20 cellular contexts compared by ENCODE assay signal in the genomic region with DNA sequence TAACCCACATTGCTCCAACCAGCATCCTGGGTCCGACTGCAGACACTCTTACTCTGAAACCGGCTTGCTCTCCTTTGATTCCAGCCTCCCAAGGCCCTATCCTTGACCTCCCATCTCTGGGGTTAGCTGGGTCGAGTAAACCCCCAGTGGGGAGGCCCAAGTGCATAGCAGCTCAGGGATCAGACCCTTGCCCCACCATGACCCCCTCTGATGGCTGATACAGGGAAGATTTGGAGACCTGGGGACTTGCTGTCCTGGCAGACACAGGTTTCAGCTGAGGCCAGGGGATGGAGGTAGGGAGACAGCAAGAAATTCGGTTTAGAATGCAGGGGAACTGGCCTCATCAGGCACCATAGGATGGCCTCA. TPM values are rescaled to one million over a fixed set of nuclear protein-coding genes. Genes with fewer than 3 reads are reported as not detected.
DNase-seq lines count a peak whose midpoint lies in the region; ATAC-seq and TF ChIP-seq lines count a peak whose summit lies in the region.
"Had no signal": no experiment of that assay in that cellular context is flagged by ENCODE, and none has a peak within 500 bp of the region (broad histone marks: within the 10 kb centered on the region; RNA-seq: fewer than 3 reads in every experiment).

No MANE protein-coding gene starts in this region.

- H3F3A ChIP-seq in neural progenitor cell (ENCODE audit: low read depth): no peaks in the 10 kb centered on the region

- TF ChIP-seq RAD21 in liver (IDR thresholded peaks at IDR 0.05): no peak

- no peak overlapping the region for H2AFZ ChIP-seq in neural progenitor cell (replicated peaks)

- no peak overlapping the region for H3K4me2 ChIP-seq in neural progenitor cell
- H3K4me2 ChIP-seq: BLaER1 had no signal

- 44% methylated on average over 4 of the region's 4 CpGs for WGBS in liver

- H3K27ac ChIP-seq in liver (ENCODE audit: low read depth in 1 of 2, low read length in 2 of 2) (peak overlapping the region; percentile 77 to 83), neural progenitor cell (no peak overlapping the region)
- H3K27ac ChIP-seq: BLaER1 had no signal

- peak overlapping the region; percentile 66 to 96 for H3K27ac Mint-ChIP-seq in stimulated activated naive CD8-positive, alpha-beta T cell treated with anti-CD3 and anti-CD28 coated beads, Interleukin-15, amount 100 ng/mL, for 72 hours
- no peak overlapping the region for H3K27ac Mint-ChIP-seq in neural progenitor cell
- H3K27ac Mint-ChIP-seq in activated naive CD8-positive, alpha-beta T cell treated with anti-CD3 and anti-CD28 coated beads for 36 hours: no peak overlapping the region
- H3K27ac Mint-ChIP-seq: CD4-positive, alpha-beta memory T cell had no signal

- ATAC-seq in stimulated activated naive CD8-positive, alpha-beta T cell treated with anti-CD3 and anti-CD28 coated beads, Interleukin-15, amount 100 ng/mL, for 72 hours: no peak
- ATAC-seq in stimulated activated naive CD8-positive, alpha-beta T cell treated with anti-CD3 and anti-CD28 coated beads, Interleukin-15, Interleukin-2, amounts not matched to agents 100 U/mL and 50 U/mL, for 24 hours: no peak
- no peak for ATAC-seq in sciatic nerve

- H3K79me2 ChIP-seq in neural progenitor cell (ENCODE audit: low read depth): no peaks in the 10 kb centered on the region

- TF ChIP-seq CTCF in liver (IDR thresholded peaks at IDR 0.05; ENCODE audit: low read depth, low read length, missing input control) (no peak), neural progenitor cell (IDR thresholded peaks at IDR 0.05) (no peak)

- H3K36me3 ChIP-seq in liver (ENCODE audit: control insufficient read depth in 4 of 4, insufficient read depth in 3 of 4, low read depth in 1 of 4, low read length in 3 of 4) (no peaks in the 10 kb centered on the region), neural progenitor cell (no peaks in the 10 kb centered on the region)
- H3K36me3 ChIP-seq: BE2C, BLaER1 had no signal

- no peaks in the 10 kb centered on the region for H3K36me3 Mint-ChIP-seq in neural progenitor cell
- no peaks in the 10 kb centered on the region for H3K36me3 Mint-ChIP-seq in activated naive CD8-positive, alpha-beta T cell treated with anti-CD3 and anti-CD28 coated beads for 36 hours
- H3K36me3 Mint-ChIP-seq: CD14-positive monocyte; CD4-positive, alpha-beta memory T cell; CD4-positive, CD25-positive, alpha-beta regulatory T cell had no signal

- DNase-seq in stimulated activated naive CD8-positive, alpha-beta T cell treated with anti-CD3 and anti-CD28 coated beads, Interleukin-15, amount 100 ng/mL, for 72 hours: no peak
- no peak for DNase-seq in stimulated activated naive CD8-positive, alpha-beta T cell treated with anti-CD3 and anti-CD28 coated beads, Interleukin-15, Interleukin-2, amounts not matched to agents 100 U/mL and 50 U/mL, for 24 hours
- DNase-seq in neural progenitor cell (ENCODE audit: low spot score) (no peak), sciatic nerve (ENCODE audit: low spot score) (peak; percentile 12), MV-4-11 (lab: John Stamatoyannopoulos, UW) (no peak), NCI-H1417 (lab: John Stamatoyannopoulos, UW) (no peak)
- no peak for DNase-seq in activated naive CD8-positive, alpha-beta T cell treated with anti-CD3 and anti-CD28 coated beads for 36 hours
- DNase-seq: 8988T; ACHN; BE2C; C1 segment of cervical spinal cord; Caco-2; Calu3; CD4-positive, alpha-beta memory T cell; CD4-positive, CD25-positive, alpha-beta regulatory T cell; DMS79 treated with DMSO at 0.1 percent for 48 hours; GF-D8 had no signal

- peaks cover 8 to 20% (median 17%) of the 10 kb centered on the region in 4 donors for H3K4me1 ChIP-seq in liver (ENCODE audit: control insufficient read depth in 4 of 4, insufficient read depth in 4 of 4, low read length in 3 of 4)
- no peaks in the 10 kb centered on the region for H3K4me1 ChIP-seq in neural progenitor cell
- H3K4me1 ChIP-seq: BE2C, BLaER1 had no signal

- intact Hi-C loops in sciatic nerve (cut with DNase I): no loop called here

- no peaks in the 10 kb centered on the region for H3K27me3 Mint-ChIP-seq in stimulated activated naive CD8-positive, alpha-beta T cell treated with anti-CD3 and anti-CD28 coated beads, Interleukin-15, amount 100 ng/mL, for 72 hours
- H3K27me3 Mint-ChIP-seq in neural progenitor cell (ENCODE audit: insufficient read depth, low read depth): peaks cover 2% of the 10 kb centered on the region
- H3K27me3 Mint-ChIP-seq in activated naive CD8-positive, alpha-beta T cell treated with anti-CD3 and anti-CD28 coated beads for 36 hours: no peaks in the 10 kb centered on the region
- H3K27me3 Mint-ChIP-seq: CD4-positive, alpha-beta memory T cell; CD4-positive, CD25-positive, alpha-beta regulatory T cell had no signal

- no peak overlapping the region for H3K4me3 ChIP-seq in liver (ENCODE audit: low read depth in 1 of 3, low read length in 3 of 3)
- no peak overlapping the region for H3K4me3 ChIP-seq in neural progenitor cell
- H3K4me3 ChIP-seq: BLaER1 had no signal

- H4K20me1 ChIP-seq in neural progenitor cell (ENCODE audit: low read depth): no peaks in the 10 kb centered on the region
- H4K20me1 ChIP-seq: BLaER1 had no signal

- H3K4me1 Mint-ChIP-seq in stimulated activated naive CD8-positive, alpha-beta T cell treated with anti-CD3 and anti-CD28 coated beads, Interleukin-15, amount 100 ng/mL, for 72 hours: no peaks in the 10 kb centered on the region
- H3K4me1 Mint-ChIP-seq in neural progenitor cell: no peaks in the 10 kb centered on the region
- no peaks in the 10 kb centered on the region for H3K4me1 Mint-ChIP-seq in activated naive CD8-positive, alpha-beta T cell treated with anti-CD3 and anti-CD28 coated beads for 36 hours
- H3K4me1 Mint-ChIP-seq: CD4-positive, CD25-positive, alpha-beta regulatory T cell had no signal

- H3K9ac ChIP-seq in liver (ENCODE audit: low read depth in 1 of 2, low read length in 2 of 2): no peak overlapping the region
- no peak overlapping the region for H3K9ac ChIP-seq in neural progenitor cell
- H3K9ac ChIP-seq: BLaER1 had no signal

- H3K9me3 ChIP-seq in liver (ENCODE audit: control insufficient read depth in 4 of 4, low read length in 3 of 4) (no peaks in the 10 kb centered on the region), neural progenitor cell (ENCODE audit: low read depth) (no peaks in the 10 kb centered on the region)
- H3K9me3 ChIP-seq: BE2C, BLaER1, Caco-2 had no signal

- H3K27me3 ChIP-seq in liver (ENCODE audit: control insufficient read depth in 4 of 4, insufficient read depth in 4 of 4, low read length in 3 of 4) (no peaks in the 10 kb centered on the region), neural progenitor cell (no peaks in the 10 kb centered on the region)
- H3K27me3 ChIP-seq: BE2C had no signal

- no peaks in the 10 kb centered on the region for H3K9me3 Mint-ChIP-seq in stimulated activated naive CD8-positive, alpha-beta T cell treated with anti-CD3 and anti-CD28 coated beads, Interleukin-15, amount 100 ng/mL, for 72 hours
- peaks cover 11% of the 10 kb centered on the region for H3K9me3 Mint-ChIP-seq in neural progenitor cell
- H3K9me3 Mint-ChIP-seq in activated naive CD8-positive, alpha-beta T cell treated with anti-CD3 and anti-CD28 coated beads for 36 hours: no peaks in the 10 kb centered on the region
- H3K9me3 Mint-ChIP-seq: CD4-positive, alpha-beta memory T cell; CD4-positive, CD25-positive, alpha-beta regulatory T cell had no signal

- H3K4me3 Mint-ChIP-seq in stimulated activated naive CD8-positive, alpha-beta T cell treated with anti-CD3 and anti-CD28 coated beads, Interleukin-15, amount 100 ng/mL, for 72 hours: no peak overlapping the region
- H3K4me3 Mint-ChIP-seq in neural progenitor cell: peak overlapping the region; percentile 30
- no peak overlapping the region for H3K4me3 Mint-ChIP-seq in activated naive CD8-positive, alpha-beta T cell treated with anti-CD3 and anti-CD28 coated beads for 36 hours
- H3K4me3 Mint-ChIP-seq: CD14-positive monocyte; CD4-positive, alpha-beta memory T cell; CD4-positive, CD25-positive, alpha-beta regulatory T cell had no signal

TF ChIP-seq in liver, 16 proteins besides CTCF, POLR2A, EP300 and RAD21 (continues in another document):
- TF ChIP-seq, protein P1, sequence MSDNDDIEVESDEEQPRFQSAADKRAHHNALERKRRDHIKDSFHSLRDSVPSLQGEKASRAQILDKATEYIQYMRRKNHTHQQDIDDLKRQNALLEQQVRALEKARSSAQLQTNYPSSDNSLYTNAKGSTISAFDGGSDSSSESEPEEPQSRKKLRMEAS (IDR thresholded peaks at IDR 0.05): no peak
- TF ChIP-seq SP1 (IDR thresholded peaks at IDR 0.05) (no peak), HNF4A (conservative IDR thresholded peaks at IDR 0.05) (no peak), RXRA (IDR thresholded peaks at IDR 0.05) (no peak)
- TF ChIP-seq, protein P2, sequence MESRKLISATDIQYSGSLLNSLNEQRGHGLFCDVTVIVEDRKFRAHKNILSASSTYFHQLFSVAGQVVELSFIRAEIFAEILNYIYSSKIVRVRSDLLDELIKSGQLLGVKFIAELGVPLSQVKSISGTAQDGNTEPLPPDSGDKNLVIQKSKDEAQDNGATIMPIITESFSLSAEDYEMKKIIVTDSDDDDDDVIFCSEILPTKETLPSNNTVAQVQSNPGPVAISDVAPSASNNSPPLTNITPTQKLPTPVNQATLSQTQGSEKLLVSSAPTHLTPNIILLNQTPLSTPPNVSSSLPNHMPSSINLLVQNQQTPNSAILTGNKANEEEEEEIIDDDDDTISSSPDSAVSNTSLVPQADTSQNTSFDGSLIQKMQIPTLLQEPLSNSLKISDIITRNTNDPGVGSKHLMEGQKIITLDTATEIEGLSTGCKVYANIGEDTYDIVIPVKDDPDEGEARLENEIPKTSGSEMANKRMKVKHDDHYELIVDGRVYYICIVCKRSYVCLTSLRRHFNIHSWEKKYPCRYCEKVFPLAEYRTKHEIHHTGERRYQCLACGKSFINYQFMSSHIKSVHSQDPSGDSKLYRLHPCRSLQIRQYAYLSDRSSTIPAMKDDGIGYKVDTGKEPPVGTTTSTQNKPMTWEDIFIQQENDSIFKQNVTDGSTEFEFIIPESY (IDR thresholded peaks at IDR 0.05): no peak

RNA-seq across cellular contexts. Expression of a gene that starts 23.6 kb away (rescaled TPM):
- total RNA-seq in liver (1 to 10 TPM; 2.4 to 3.3 TPM), neural progenitor cell (ENCODE audit: low replicate concordance) (6.8 and 8.6 TPM in 2 replicates), sciatic nerve (13.6 TPM)
- 1 to 10 TPM in 1 of 2 donors, under 1 TPM in 1; 0.59 to 1.6 TPM for polyA plus RNA-seq in liver
- total RNA-seq in activated naive CD8-positive, alpha-beta T cell treated with anti-CD3 and anti-CD28 coated beads for 36 hours: 1 to 10 TPM in 1 of 2 experiments, under 1 TPM in 1; 0.82 to 1.3 TPM

RNA-seq across cellular contexts. Expression of a gene that starts 47.3 kb away (rescaled TPM):
- total RNA-seq in liver (1 to 10 TPM; 1.0 to 7.2 TPM), neural progenitor cell (ENCODE audit: low replicate concordance) (27.8 and 36.8 TPM in 2 replicates), sciatic nerve (1.4 TPM)
- polyA plus RNA-seq in liver: 1 to 10 TPM in 1 of 2 donors, under 1 TPM in 1; 0.96 to 1.1 TPM
- total RNA-seq in activated naive CD8-positive, alpha-beta T cell treated with anti-CD3 and anti-CD28 coated beads for 36 hours: 1 to 10 TPM; 3.4 to 4.0 TPM

Comparison
In these comparisons a context has a peak if more than half of its experiments do, and no peak if none do; other contexts are left out.
1. H3K27ac Mint-ChIP-seq: peak in stimulated activated naive CD8-positive, alpha-beta T cell treated with anti-CD3 and anti-CD28 coated beads, Interleukin-15, amount 100 ng/mL, for 72 hours (2 of 2); none in neural progenitor cell (single experiment) and activated naive CD8-positive, alpha-beta T cell treated with anti-CD3 and anti-CD28 coated beads for 36 hours (single experiment).